24 cellular contexts compared by ENCODE assay signal in the genomic region with DNA sequence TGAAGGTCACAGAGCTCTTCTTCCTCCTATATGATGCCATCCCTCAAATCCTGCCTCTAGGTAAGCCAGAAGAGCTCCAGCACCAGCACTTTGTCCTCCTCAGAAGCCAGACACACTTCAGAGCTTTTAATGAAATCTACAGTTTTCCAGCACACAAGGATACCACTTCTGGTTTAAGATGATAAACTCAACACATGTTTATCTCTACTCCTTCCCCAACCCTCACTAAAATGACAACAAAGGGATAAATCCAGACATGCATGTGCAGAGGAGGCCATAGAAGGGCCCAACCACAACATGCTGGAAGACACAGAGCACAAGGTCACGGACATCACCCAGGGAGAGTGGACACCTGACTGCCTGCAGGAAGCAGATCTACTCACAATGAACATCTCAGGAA.
"Had no signal": no experiment of that assay in that cellular context is flagged by ENCODE, and none has a peak within 500 bp of the region (broad histone marks: within the 10 kb centered on the region; RNA-seq: fewer than 3 reads in every experiment).

No MANE protein-coding gene starts in this region.

- H3K4me1 ChIP-seq: esophagus squamous epithelium, foreskin keratinocyte, lower lobe of right lung, parathyroid adenoma, psoas muscle, tibial artery, upper lobe of right lung, vagina had no signal

- H2AFZ ChIP-seq: hepatocyte, parathyroid adenoma had no signal

- H3K9me3 Mint-ChIP-seq: dendritic cell treated with granulocyte-macrophage colony-stimulating factor and Interleukin-4, amounts not matched to agents 40 ng/mL and 50 ng/mL, for 4 days; stimulated activated naive CD8-positive, alpha-beta T cell treated with anti-CD3 and anti-CD28 coated beads, Interleukin-15, Interleukin-2, amounts not matched to agents 100 ng/mL and 50 ng/mL, for 24 hours had no signal

- H3K36me3 ChIP-seq: esophagus squamous epithelium, left ventricle myocardium inferior, lower lobe of right lung, right lobe of liver, tibial artery, upper lobe of right lung, vagina had no signal

- H3K27me3 ChIP-seq: hepatocyte, right lobe of liver, upper lobe of right lung, vagina had no signal

- H3K9me3 ChIP-seq: esophagus squamous epithelium, left ventricle myocardium inferior, lower lobe of right lung, psoas muscle, right lobe of liver, tibial artery, upper lobe of right lung, vagina had no signal

- H3K36me3 Mint-ChIP-seq: naive B cell; stimulated activated memory B cell treated with anti-CD40 and anti-IgM and Interleukin-4, amounts not matched to agents 10 μg/mL and 1 μg/mL and 100 μg/mL, for 72 hours had no signal

- ATAC-seq: effector memory CD8-positive, alpha-beta T cell; foreskin keratinocyte; left cardiac atrium; lower lobe of right lung; psoas muscle; right lobe of liver; stimulated activated memory B cell treated with anti-CD40 and anti-IgM and Interleukin-4, amounts not matched to agents 10 μg/mL and 1 μg/mL and 100 μg/mL, for 72 hours; upper lobe of right lung had no signal

- H3K9ac ChIP-seq: parathyroid adenoma had no signal

- H3K4me2 ChIP-seq: hepatocyte had no signal

- H3K4me3 Mint-ChIP-seq: dendritic cell treated with granulocyte-macrophage colony-stimulating factor and Interleukin-4, amounts not matched to agents 40 ng/mL and 50 ng/mL, for 4 days; effector memory CD8-positive, alpha-beta T cell; naive B cell; nephron; stimulated activated memory B cell treated with anti-CD40 and anti-IgM and Interleukin-4, amounts not matched to agents 10 μg/mL and 1 μg/mL and 100 μg/mL, for 72 hours; stimulated activated naive CD8-positive, alpha-beta T cell treated with anti-CD3 and anti-CD28 coated beads, Interleukin-15, Interleukin-2, amounts not matched to agents 100 ng/mL and 50 ng/mL, for 24 hours had no signal

- H3K27ac ChIP-seq: epithelial cell of prostate, esophagus squamous epithelium, foreskin keratinocyte, hepatocyte, left ventricle myocardium inferior, lower lobe of right lung, parathyroid adenoma, psoas muscle, right lobe of liver, tibial artery, upper lobe of right lung, vagina had no signal

- DNase-seq: effector memory CD8-positive, alpha-beta T cell; esophagus squamous epithelium; foreskin keratinocyte; kidney; left cardiac atrium; left ventricle myocardium inferior; mesenchymal stem cell; midbrain; naive B cell; psoas muscle; retina; right lobe of liver; stimulated activated CD4-positive, alpha-beta T cell treated with anti-CD3 and anti-CD28 coated beads, Interleukin-4, amount 100 ng/mL, for 1 hour; tibial artery; upper lobe of right lung had no signal

- H3K27ac Mint-ChIP-seq: dendritic cell treated with granulocyte-macrophage colony-stimulating factor and Interleukin-4, amounts not matched to agents 40 ng/mL and 50 ng/mL, for 4 days; effector memory CD8-positive, alpha-beta T cell; nephron; stimulated activated memory B cell treated with anti-CD40 and anti-IgM and Interleukin-4, amounts not matched to agents 10 μg/mL and 1 μg/mL and 100 μg/mL, for 72 hours; stimulated activated naive CD8-positive, alpha-beta T cell treated with anti-CD3 and anti-CD28 coated beads, Interleukin-15, Interleukin-2, amounts not matched to agents 100 ng/mL and 50 ng/mL, for 24 hours had no signal

- H3K27me3 Mint-ChIP-seq: dendritic cell treated with granulocyte-macrophage colony-stimulating factor and Interleukin-4, amounts not matched to agents 40 ng/mL and 50 ng/mL, for 4 days; stimulated activated naive CD8-positive, alpha-beta T cell treated with anti-CD3 and anti-CD28 coated beads, Interleukin-15, Interleukin-2, amounts not matched to agents 100 ng/mL and 50 ng/mL, for 24 hours had no signal

- H3K4me3 ChIP-seq: esophagus squamous epithelium, hepatocyte, left ventricle myocardium inferior, lower lobe of right lung, psoas muscle, right lobe of liver, tibial artery, upper lobe of right lung, vagina had no signal
